ENCODE assay signal across 16 cellular contexts in the genomic region with DNA sequence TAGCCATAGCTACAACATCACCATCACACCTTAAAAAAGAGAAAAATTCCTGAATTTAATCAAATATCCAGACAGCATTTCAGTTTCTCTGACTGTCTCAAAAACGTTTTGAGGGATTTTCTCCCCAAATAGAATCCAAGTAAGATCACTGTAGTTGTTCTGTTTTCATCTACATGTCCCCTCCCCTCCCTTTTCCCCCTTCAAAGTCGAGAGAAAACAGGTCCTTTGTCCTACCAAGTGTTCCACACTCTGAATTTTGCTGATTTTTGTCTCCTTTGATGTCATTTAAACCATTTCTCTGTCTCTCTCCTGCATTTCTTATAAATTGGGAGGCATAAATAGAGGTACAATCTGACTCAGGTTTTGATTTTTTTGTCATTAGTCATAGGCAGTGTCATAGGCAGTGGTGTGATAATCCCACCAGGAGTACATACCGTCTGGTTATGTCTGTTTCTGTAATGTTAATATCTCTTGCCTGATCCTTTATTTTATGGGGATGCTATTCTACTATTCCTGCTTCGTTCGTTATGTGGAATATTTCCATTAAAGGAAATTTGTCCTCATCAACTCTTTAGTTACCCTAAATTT.
DNase-seq lines count a peak whose midpoint lies in the region; ATAC-seq, FAIRE-seq and TF ChIP-seq lines count a peak whose summit lies in the region.
"Had no signal": no experiment of that assay in that cellular context is flagged by ENCODE, and none has a peak within 500 bp of the region (broad histone marks: within the 10 kb centered on the region; RNA-seq: fewer than 3 reads in every experiment).

No MANE protein-coding gene starts in this region.

- peak overlapping the region; percentile 30 for H2AFZ ChIP-seq in osteoblast (ENCODE audit: low read length)

- peak overlapping the region; percentile 28 for H3K27ac Mint-ChIP-seq in chondrocyte (ENCODE audit: unreplicated experiment)
- H3K27ac Mint-ChIP-seq: activated CD4-positive, alpha-beta T cell treated with anti-CD3 and anti-CD28 coated beads, Interleukin-2, amount 10 ng/mL, durations not matched to agents 24 days and 14 days; progenitor cell of endocrine pancreas had no signal

- H3K27me3 ChIP-seq in osteoblast (ENCODE audit: insufficient read depth, low read length) = no peaks in the 10 kb centered on the region
- H3K27me3 ChIP-seq in right cardiac atrium (ENCODE audit: control insufficient read depth, insufficient read depth) = no peaks in the 10 kb centered on the region
- no peaks in the 10 kb centered on the region for H3K27me3 ChIP-seq in ascending aorta

- WGBS in right cardiac atrium = 46% methylated on average over 5 of the region's 5 CpGs

- H3K27me3 Mint-ChIP-seq in chondrocyte (ENCODE audit: low read depth) = no peaks in the 10 kb centered on the region
- H3K27me3 Mint-ChIP-seq: progenitor cell of endocrine pancreas had no signal

- no peaks in the 10 kb centered on the region for H3K79me2 ChIP-seq in osteoblast (ENCODE audit: insufficient read depth, low read length)

- H3K27ac ChIP-seq in osteoblast (ENCODE audit: low read depth, low read length) = no peak overlapping the region
- no peak overlapping the region for H3K27ac ChIP-seq in right cardiac atrium (ENCODE audit: low read length)
- no peak overlapping the region for H3K27ac ChIP-seq in ascending aorta

- no peaks in the 10 kb centered on the region for H3K36me3 ChIP-seq in osteoblast (ENCODE audit: insufficient read depth, low read length)
- no peaks in the 10 kb centered on the region for H3K36me3 ChIP-seq in ascending aorta

- peak; percentile 42 for FAIRE-seq in GM18507 (lab: Jason Lieb, UNC)
- FAIRE-seq: H1 had no signal

- H3K4me2 ChIP-seq in osteoblast (ENCODE audit: insufficient read depth, low read length) = no peak overlapping the region

- H3K9me3 ChIP-seq in osteoblast (ENCODE audit: low read depth, low read length) (no peaks in the 10 kb centered on the region), right cardiac atrium (ENCODE audit: control insufficient read depth, low read length) (no peaks in the 10 kb centered on the region), ascending aorta (no peaks in the 10 kb centered on the region)
- H3K9me3 ChIP-seq: Caco-2 had no signal

- peaks cover 14% of the 10 kb centered on the region for H3K4me1 Mint-ChIP-seq in chondrocyte (ENCODE audit: low read depth)

- H4K20me1 ChIP-seq in osteoblast (ENCODE audit: insufficient read depth, low read length) = no peaks in the 10 kb centered on the region

- peaks cover 6% of the 10 kb centered on the region for H3K9me3 Mint-ChIP-seq in chondrocyte (ENCODE audit: low read depth)

- intact Hi-C loops in right cardiac atrium (cut with DNase I) = no loop called here
- intact Hi-C loops in ascending aorta (cut with DNase I) = no loop called here

- no peak overlapping the region for H3K4me3 Mint-ChIP-seq in chondrocyte (ENCODE audit: unreplicated experiment)
- H3K4me3 Mint-ChIP-seq: activated CD4-positive, alpha-beta T cell treated with anti-CD3 and anti-CD28 coated beads, Interleukin-2, amount 10 ng/mL, durations not matched to agents 24 days and 14 days had no signal

- no peak for ATAC-seq in right cardiac atrium

- no peak overlapping the region for H3K4me3 ChIP-seq in osteoblast (ENCODE audit: insufficient read depth, low read length)
- H3K4me3 ChIP-seq in right cardiac atrium (ENCODE audit: low read length) = no peak overlapping the region
- H3K4me3 ChIP-seq in ascending aorta = no peak overlapping the region

- H3K36me3 Mint-ChIP-seq in chondrocyte (ENCODE audit: low read depth) = no peaks in the 10 kb centered on the region

- TF ChIP-seq CTCF in chondrocyte (IDR thresholded peaks at IDR 0.05) (no peak), osteoblast (IDR thresholded peaks at IDR 0.05; ENCODE audit: extremely low read depth, low read depth, low read length) (no peak), ascending aorta (IDR thresholded peaks at IDR 0.05) (no peak)

- H3K4me1 ChIP-seq in osteoblast (ENCODE audit: insufficient read depth, low read length) = peaks cover 2% of the 10 kb centered on the region
- no peaks in the 10 kb centered on the region for H3K4me1 ChIP-seq in right cardiac atrium (ENCODE audit: control insufficient read depth, insufficient read depth, low read length)
- no peaks in the 10 kb centered on the region for H3K4me1 ChIP-seq in ascending aorta
- H3K4me1 ChIP-seq: Caco-2 had no signal

- DNase-seq in GM18507 (ENCODE audit: extremely low spot score, insufficient read length, low read depth) (no peak), NCI-H226 (peak; percentile 48), chondrocyte (ENCODE audit: low spot score) (no peak), osteoblast (ENCODE audit: insufficient read length, low spot score, missing footprints) (peak; percentile 53), right cardiac atrium (no peak), ascending aorta (ENCODE audit: low spot score in 2 of 2) (no peak)
- no peak for DNase-seq in stimulated activated CD4-positive, alpha-beta T cell treated with anti-CD3 and anti-CD28 coated beads, Interleukin-4, amount 100 ng/mL, for 24 hours
- DNase-seq: activated CD4-positive, alpha-beta T cell treated with anti-CD3 and anti-CD28 coated beads, Interleukin-2, amount 10 ng/mL, durations not matched to agents 24 days and 14 days; activated gamma-delta T cell treated with Interleukin-2 at 50 U/mL for 16 hours; Caco-2; mesendoderm; NCI-H187; NK-92 treated with Interleukin-12 subunit alpha and Interleukin-12 subunit beta, amount 100 ng/mL, for 24 hours; stimulated activated CD4-positive, alpha-beta T cell treated with anti-CD3 and anti-CD28 coated beads, Interleukin-2, amount 100 ng/mL, for 48 hours had no signal

Comparison
In these comparisons a context has a peak if more than half of its experiments do, and no peak if none do; other contexts are left out.
1. DNase-seq: peak in NCI-H226 (single experiment) and osteoblast (single experiment); none in GM18507 (single experiment), chondrocyte (single experiment), right cardiac atrium (0 of 3), ascending aorta (0 of 2) and stimulated activated CD4-positive, alpha-beta T cell treated with anti-CD3 and anti-CD28 coated beads, Interleukin-4, amount 100 ng/mL, for 24 hours (single experiment).